1 cellular context compared by ENCODE assay signal in genomic region chr11:85028329-85029101, GRCh38.
TF ChIP-seq lines count a peak whose summit lies in the region.

No MANE protein-coding gene starts in this region.

TF ChIP-seq in A549, 52 proteins besides CTCF, POLR2A, EP300 and RAD21 (continued from another document):
- TF ChIP-seq MAX (IDR thresholded peaks at IDR 0.05), result no peak
